Comparison of ENCODE assay signal across 8 cellular contexts in the genomic region with DNA sequence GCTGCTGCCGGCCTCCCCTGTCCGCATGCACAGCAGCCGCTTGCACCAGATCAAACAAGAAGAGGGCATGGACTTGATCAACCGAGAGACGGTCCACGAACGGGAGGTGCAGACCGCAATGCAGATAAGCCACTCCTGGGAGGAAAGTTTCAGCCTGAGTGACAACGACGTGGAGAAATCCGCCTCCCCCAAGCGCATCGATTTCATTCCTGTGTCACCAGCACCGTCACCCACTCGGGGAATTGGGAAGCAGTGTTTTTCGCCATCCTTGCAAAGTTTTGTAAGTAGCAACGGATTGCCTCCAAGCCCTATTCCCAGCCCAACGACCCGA.
DNase-seq lines count a peak whose midpoint lies in the region; ATAC-seq and TF ChIP-seq lines count a peak whose summit lies in the region.

No MANE protein-coding gene starts in this region.

- no peaks in the 10 kb centered on the region for H3K9me3 ChIP-seq in HUES48 (ENCODE audit: control insufficient read depth, insufficient read depth, low read length)
- H3K9me3 ChIP-seq in muscle layer of colon (ENCODE audit: low read length) = no peaks in the 10 kb centered on the region

- DNase-seq in AG04449 (ENCODE audit: low read depth, low spot score) (no peak), choroid plexus epithelial cell (ENCODE audit: low read depth) (no peak), T-helper 9 cell (no peak), G401 (ENCODE audit: low spot score) (no peak)
- DNase-seq in stimulated activated effector memory CD8-positive, alpha-beta T cell treated with anti-CD3 and anti-CD28 coated beads, Interleukin-12 subunit alpha, Interleukin-12 subunit beta, amount 100 ng/mL, for 72 hours (ENCODE audit: low spot score in 2 of 2) = no peak

- peak overlapping the region; percentile 37; the same call in 1 of the 2 replicates for H3K9ac ChIP-seq in HUES48 (ENCODE audit: low read depth, low read length)
- H3K9ac ChIP-seq in muscle layer of colon (ENCODE audit: low read length) = peak overlapping the region; percentile 65

- H3K4me1 Mint-ChIP-seq in stimulated activated effector memory CD8-positive, alpha-beta T cell treated with anti-CD3 and anti-CD28 coated beads, Interleukin-12 subunit alpha, Interleukin-12 subunit beta, amount 100 ng/mL, for 72 hours = no peaks in the 10 kb centered on the region

- POLR2A ChIA-PET in AG04449 (lab: Yijun Ruan, JAX) = no interaction called here

- no peak overlapping the region for H3K27ac Mint-ChIP-seq in stimulated activated effector memory CD8-positive, alpha-beta T cell treated with anti-CD3 and anti-CD28 coated beads, Interleukin-12 subunit alpha, Interleukin-12 subunit beta, amount 100 ng/mL, for 72 hours

- H3K27ac ChIP-seq in HUES48 (ENCODE audit: low read depth, low read length) (peak overlapping the region; percentile 87), muscle layer of colon (ENCODE audit: low read depth, low read length) (peak overlapping the region; percentile 69)

- H3K36me3 ChIP-seq in HUES48 (ENCODE audit: control insufficient read depth, insufficient read depth, low read length) = no peaks in the 10 kb centered on the region
- no peaks in the 10 kb centered on the region for H3K36me3 ChIP-seq in muscle layer of colon (ENCODE audit: insufficient read depth, low read length)

- no peak for TF ChIP-seq CTCF in AG04449 (IDR thresholded peaks at IDR 0.05; ENCODE audit: insufficient read depth, low read length, missing control alignments)
- TF ChIP-seq CTCF in choroid plexus epithelial cell (conservative IDR thresholded peaks at IDR 0.05; ENCODE audit: low read depth, low read length) = no peak

- H3K27me3 ChIP-seq in HUES48 (ENCODE audit: control insufficient read depth, insufficient read depth, low read length) = no peaks in the 10 kb centered on the region
- no peaks in the 10 kb centered on the region for H3K27me3 ChIP-seq in muscle layer of colon (ENCODE audit: control insufficient read depth in 1 of 2, insufficient read depth in 2 of 2, low read length in 2 of 2)

- ATAC-seq in stimulated activated effector memory CD8-positive, alpha-beta T cell treated with anti-CD3 and anti-CD28 coated beads, Interleukin-12 subunit alpha, Interleukin-12 subunit beta, amount 100 ng/mL, for 72 hours = no peak
- ATAC-seq in GM19452 (IDR thresholded peaks at IDR 0.05; ENCODE audit: unreplicated experiment) = no peak

- no peaks in the 10 kb centered on the region for H3K36me3 Mint-ChIP-seq in stimulated activated effector memory CD8-positive, alpha-beta T cell treated with anti-CD3 and anti-CD28 coated beads, Interleukin-12 subunit alpha, Interleukin-12 subunit beta, amount 100 ng/mL, for 72 hours

- CTCF ChIA-PET in AG04449 (lab: Yijun Ruan, JAX) = no interaction called here

- in situ Hi-C loops in G401 (cut with HindIII; ENCODE audit: low sequenced_read_pairs) = no loop called here

- peak overlapping the region; percentile 79 for H3K4me3 ChIP-seq in AG04449 (ENCODE audit: low read depth, low read length)
- H3K4me3 ChIP-seq in HUES48 (ENCODE audit: low read depth, low read length) = peak overlapping the region; percentile 91
- H3K4me3 ChIP-seq in choroid plexus epithelial cell (ENCODE audit: low read depth, low read length) = peak overlapping the region; percentile 80
- peak overlapping the region; percentile 80 to 81 for H3K4me3 ChIP-seq in muscle layer of colon (ENCODE audit: low read depth in 1 of 2, low read length in 2 of 2)

- H3K4me1 ChIP-seq in HUES48 (ENCODE audit: control insufficient read depth, insufficient read depth, low read length) (peaks cover 26% of the 10 kb centered on the region), muscle layer of colon (ENCODE audit: insufficient read depth, low read length) (peaks cover 50% of the 10 kb centered on the region)

- H3K9me3 Mint-ChIP-seq in stimulated activated effector memory CD8-positive, alpha-beta T cell treated with anti-CD3 and anti-CD28 coated beads, Interleukin-12 subunit alpha, Interleukin-12 subunit beta, amount 100 ng/mL, for 72 hours = no peaks in the 10 kb centered on the region

- H3K4me3 Mint-ChIP-seq in stimulated activated effector memory CD8-positive, alpha-beta T cell treated with anti-CD3 and anti-CD28 coated beads, Interleukin-12 subunit alpha, Interleukin-12 subunit beta, amount 100 ng/mL, for 72 hours = no peak overlapping the region
